Comparison of ENCODE assay signal across 8 cellular contexts in the genomic region with DNA sequence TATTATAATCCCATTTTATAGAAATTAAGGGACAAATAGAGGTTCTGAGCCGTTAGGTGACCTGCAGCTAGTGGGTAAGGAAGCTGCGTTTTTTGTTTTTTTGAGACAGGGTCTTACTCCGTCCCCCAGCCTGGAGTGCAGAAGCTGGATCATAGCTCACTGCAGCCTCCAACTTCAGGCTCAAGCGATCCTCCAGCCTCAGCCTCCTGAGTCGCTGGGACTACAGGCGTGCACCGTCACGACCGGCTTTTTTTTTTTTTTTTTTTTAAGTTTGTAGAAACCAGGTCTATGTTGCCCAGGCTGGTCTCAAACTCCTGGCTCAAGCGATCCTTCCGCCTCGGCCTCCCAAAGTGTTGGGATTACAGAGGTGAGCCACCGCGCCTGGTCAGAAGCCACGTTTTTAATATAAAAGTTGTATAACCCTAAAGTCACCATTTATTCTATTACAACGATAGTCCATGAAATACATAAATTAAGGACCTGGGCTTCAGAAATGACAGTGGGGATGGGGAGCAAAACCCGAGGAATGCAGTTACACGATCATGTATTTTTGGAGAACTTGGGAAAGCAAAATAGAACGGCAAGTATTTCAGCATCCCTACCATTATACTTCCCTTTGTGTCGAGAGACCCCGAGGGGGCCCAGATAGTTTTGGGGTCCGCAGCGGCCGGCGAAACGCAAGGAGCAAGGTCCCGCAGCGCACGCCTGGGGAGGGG. TPM values are rescaled to one million over a fixed set of nuclear protein-coding genes. Genes with fewer than 3 reads are reported as not detected.
DNase-seq lines count a peak whose midpoint lies in the region; ATAC-seq and TF ChIP-seq lines count a peak whose summit lies in the region.

No MANE protein-coding gene starts in this region.

- peak overlapping the region; percentile 77 to 93 (median 90) for H3K27ac Mint-ChIP-seq in naive thymus-derived CD4-positive, alpha-beta T cell

- H3K27me3 ChIP-seq in BE2C (no peaks in the 10 kb centered on the region), HUES48 (ENCODE audit: control insufficient read depth, insufficient read depth, low read length) (no peaks in the 10 kb centered on the region)
- no peaks in the 10 kb centered on the region for H3K27me3 ChIP-seq in naive thymus-derived CD4-positive, alpha-beta T cell (ENCODE audit: control insufficient read depth in 2 of 2, insufficient read depth in 2 of 2, low read length in 2 of 2)

- H3K27ac ChIP-seq in HUES48 (ENCODE audit: low read depth, low read length): peak overlapping the region; percentile 14
- peak overlapping the region; percentile 78 for H3K27ac ChIP-seq in naive thymus-derived CD4-positive, alpha-beta T cell (ENCODE audit: low read depth, low read length)

- H3K36me3 Mint-ChIP-seq in naive thymus-derived CD4-positive, alpha-beta T cell: peaks cover 4 to 20% (median 17%) of the 10 kb centered on the region in 5 donors

- no peak for ATAC-seq in naive thymus-derived CD4-positive, alpha-beta T cell
- ATAC-seq in GM18867 (IDR thresholded peaks at IDR 0.05; ENCODE audit: unreplicated experiment): no peak
- ATAC-seq in left lobe of liver: no peak
- no peak for ATAC-seq in HG02571 (IDR thresholded peaks at IDR 0.05; ENCODE audit: unreplicated experiment)

- no peaks in the 10 kb centered on the region for H3K9me3 ChIP-seq in BE2C
- no peaks in the 10 kb centered on the region for H3K9me3 ChIP-seq in HUES48 (ENCODE audit: control insufficient read depth, insufficient read depth, low read length)
- H3K9me3 ChIP-seq in naive thymus-derived CD4-positive, alpha-beta T cell (ENCODE audit: control insufficient read depth in 2 of 3, low read length in 3 of 3): no peaks in the 10 kb centered on the region

- CTCF ChIA-PET in naive thymus-derived CD4-positive, alpha-beta T cell (lab: Charles Lee): interaction anchor here (1.0 to 3.2 kb wide), 9 partner anchors 7 to 419 kb away, joined by 3 to 19 read pairs (median 4); a partner anchor contains a TSS

- H3K4me3 Mint-ChIP-seq in naive thymus-derived CD4-positive, alpha-beta T cell: peak overlapping the region; percentile 84 to 95 (median 93)

- H3K4me3 ChIP-seq in BE2C (ENCODE audit: low read depth, low read length) (peak overlapping the region; percentile 85), HUES48 (ENCODE audit: low read depth, low read length) (peak overlapping the region; percentile 97), cardiac fibroblast (replicated peaks in 1 of 2; ENCODE audit: low read depth in 2 of 2, low read length in 2 of 2) (peak overlapping the region; percentile 81 to 98)
- H3K4me3 ChIP-seq in naive thymus-derived CD4-positive, alpha-beta T cell (ENCODE audit: low read length): peak overlapping the region; percentile 93

- intact Hi-C loops in naive thymus-derived CD4-positive, alpha-beta T cell (cut with micrococcal nuclease): loop anchor here (5.0 to 10.0 kb wide), 6 partner anchors 217 to 1610 kb away; a partner anchor contains a TSS

- peaks cover 11% of the 10 kb centered on the region for H3K36me3 ChIP-seq in BE2C
- H3K36me3 ChIP-seq in HUES48 (ENCODE audit: control insufficient read depth, insufficient read depth, low read length): peaks cover 38% of the 10 kb centered on the region
- peaks cover 0 to 5% (median 0%) of the 10 kb centered on the region in 3 experiments for H3K36me3 ChIP-seq in naive thymus-derived CD4-positive, alpha-beta T cell (ENCODE audit: control insufficient read depth in 2 of 3, insufficient read depth in 3 of 3, low read length in 3 of 3)

- no peak for TF ChIP-seq CTCF in BE2C (IDR thresholded peaks at IDR 0.05; ENCODE audit: low read depth, low read length)
- no peak for TF ChIP-seq CTCF in cardiac fibroblast (IDR thresholded peaks at IDR 0.05; ENCODE audit: low read depth, low read length)

- peaks cover 0 to 1% (median 0%) of the 10 kb centered on the region in 11 donors for H3K9me3 Mint-ChIP-seq in naive thymus-derived CD4-positive, alpha-beta T cell

- peaks cover 0 to 10% (median 0%) of the 10 kb centered on the region in 5 donors for H3K27me3 Mint-ChIP-seq in naive thymus-derived CD4-positive, alpha-beta T cell

- no peaks in the 10 kb centered on the region for H3K4me1 ChIP-seq in BE2C
- 0 out of 2 replicates have a peak, but pooled peaks cover 4% of the 10 kb centered on the region for H3K4me1 ChIP-seq in HUES48 (ENCODE audit: control insufficient read depth, insufficient read depth, low read length)
- H3K4me1 ChIP-seq in naive thymus-derived CD4-positive, alpha-beta T cell (ENCODE audit: control insufficient read depth in 2 of 2, insufficient read depth in 2 of 2, low read length in 2 of 2): peaks cover 14 to 15% of the 10 kb centered on the region in 2 donors

- POLR2A ChIA-PET in naive thymus-derived CD4-positive, alpha-beta T cell (lab: Charles Lee): interaction anchor here (1.1 to 1.3 kb wide), 2 partner anchors 92 to 421 kb away, joined by 3 to 11 read pairs; a partner anchor contains a TSS

- peaks cover 21 to 54% (median 46%) of the 10 kb centered on the region in 7 donors for H3K4me1 Mint-ChIP-seq in naive thymus-derived CD4-positive, alpha-beta T cell

- DNase-seq in BE2C (no peak), cardiac fibroblast (ENCODE audit: low read depth in 2 of 2) (peak in 1 of 2 donors; percentile 2), NCI-H2081 treated with DMSO at 0.1 percent for 48 hours (lab: John Stamatoyannopoulos, UW) (no peak), left lobe of liver (ENCODE audit: low spot score) (no peak)
- DNase-seq in naive thymus-derived CD4-positive, alpha-beta T cell: no peak

- H3K9ac ChIP-seq in HUES48 (ENCODE audit: low read depth, low read length): peak overlapping the region; percentile 83

RNA-seq across cellular contexts. Expression of a gene that starts 0.6 kb away (rescaled TPM):
- 22.0 TPM for polyA plus RNA-seq in BE2C (2012; ENCODE audit: insufficient read depth, insufficient read length, low read depth)
- total RNA-seq in naive thymus-derived CD4-positive, alpha-beta T cell: 10 to 100 TPM; 16.0 to 25.3 (median 19.3) TPM
- 10 to 100 TPM; 14.6 to 15.2 TPM for polyA plus RNA-seq in naive thymus-derived CD4-positive, alpha-beta T cell
- total RNA-seq in left lobe of liver: 3.7 TPM

RNA-seq across cellular contexts. Expression of a gene that starts 27.1 kb away (rescaled TPM):
- polyA plus RNA-seq in BE2C (2012; ENCODE audit: insufficient read depth, insufficient read length, low read depth): not detected
- not detected for total RNA-seq in naive thymus-derived CD4-positive, alpha-beta T cell
- not detected for polyA plus RNA-seq in naive thymus-derived CD4-positive, alpha-beta T cell
- not detected for total RNA-seq in left lobe of liver

RNA-seq across cellular contexts. Expression of a gene that starts 59.2 kb away (rescaled TPM):
- polyA plus RNA-seq in BE2C (2012; ENCODE audit: insufficient read depth, insufficient read length, low read depth): 0.08 TPM
- total RNA-seq in naive thymus-derived CD4-positive, alpha-beta T cell: 1 to 10 TPM in 2 of 5 experiments, under 1 TPM in 3; 0.41 to 2.7 (median 0.92) TPM
- polyA plus RNA-seq in naive thymus-derived CD4-positive, alpha-beta T cell: under 1 TPM in 1 of 2 donors, not detected in 1; 0.06 TPM
- 0.05 TPM for total RNA-seq in left lobe of liver
